10 cellular contexts compared by ENCODE assay signal in genomic region chr2:113979172-113980128, GRCh38.
A peak's percentile ranks its signal among the peaks of the same experiment; 100 is the strongest.
DNase-seq lines count a peak whose midpoint lies in the region; ATAC-seq and TF ChIP-seq lines count a peak whose summit lies in the region.
"Had no signal": no experiment of that assay in that cellular context is flagged by ENCODE, and none has a peak within 500 bp of the region (broad histone marks: within the 10 kb centered on the region; RNA-seq: fewer than 3 reads in every experiment).

No MANE protein-coding gene starts in this region.

- no peak for TF ChIP-seq POLR2A in GM18505 (IDR thresholded peaks at IDR 0.05; ENCODE audit: borderline replicate concordance, extremely low read depth, insufficient read depth, insufficient read length)

- H3K9me3 ChIP-seq in lung (ENCODE audit: control insufficient read depth in 2 of 2, insufficient read depth in 1 of 2, low read length in 1 of 2) (peaks cover 0 to 3% of the 10 kb centered on the region in 2 donors), upper lobe of right lung (no peaks in the 10 kb centered on the region)
- H3K9me3 ChIP-seq: uterus had no signal

- H3K4me3 ChIP-seq in lung (no peak overlapping the region), upper lobe of right lung (no peak overlapping the region)
- H3K4me3 ChIP-seq: uterus had no signal

- CTCF ChIA-PET in activated naive CD4-positive, alpha-beta T cell treated with anti-CD3 and anti-CD28 coated beads, Interleukin-2, amount 10 ng/mL, durations not matched to agents 7 days and 5 days (lab: Charles Lee) = interaction anchor here (0.6 to 4.6 kb wide), 12 partner anchors 10 to 262 kb away, joined by 3 to 21 read pairs (median 3); no protein-coding TSS in a partner anchor

- H3K27me3 ChIP-seq in lung (ENCODE audit: control insufficient read depth, insufficient read depth) = no peaks in the 10 kb centered on the region
- H3K27me3 ChIP-seq in upper lobe of right lung = no peaks in the 10 kb centered on the region
- H3K27me3 ChIP-seq: BLaER1 treated with 17β-estradiol and CSF1 and Interleukin-3, amounts not matched to agents 10 nM and 100 nM; uterus had no signal

- no peaks in the 10 kb centered on the region for H3K36me3 ChIP-seq in lung (ENCODE audit: control insufficient read depth in 2 of 2, insufficient read depth in 2 of 2, low read length in 2 of 2)
- peaks cover 7% of the 10 kb centered on the region for H3K36me3 ChIP-seq in upper lobe of right lung
- H3K36me3 ChIP-seq: uterus had no signal

- DNase-seq in Right ventricle myocardium superior (peak; percentile 40), cardiac septum (ENCODE audit: low spot score) (no peak), lung (ENCODE audit: low spot score) (no peak), upper lobe of right lung (no peak), middle frontal gyrus (ENCODE audit: extremely low spot score, low spot score) (no peak), left lobe of liver (ENCODE audit: low spot score) (no peak)
- peak; percentile 73 for DNase-seq in activated naive CD4-positive, alpha-beta T cell treated with anti-CD3 and anti-CD28 coated beads, Interleukin-2, amount 10 ng/mL, durations not matched to agents 7 days and 5 days

- H3K27ac ChIP-seq in lung (ENCODE audit: low read depth in 1 of 2, low read length in 1 of 2) (no peak overlapping the region), upper lobe of right lung (no peak overlapping the region)
- H3K27ac ChIP-seq: BLaER1 treated with 17β-estradiol and CSF1 and Interleukin-3, amounts not matched to agents 10 nM and 100 nM; uterus had no signal

- no peak for ATAC-seq in Right ventricle myocardium superior (ENCODE audit: poor library complexity)
- ATAC-seq in lung (ENCODE audit: insufficient read depth, low FRiP score) = no peak
- no peak for ATAC-seq in upper lobe of right lung
- no peak for ATAC-seq in GM18505 (IDR thresholded peaks at IDR 0.05; ENCODE audit: unreplicated experiment)
- no peak for ATAC-seq in left lobe of liver

- peaks cover 15% of the 10 kb centered on the region for H3K4me1 Mint-ChIP-seq in activated naive CD4-positive, alpha-beta T cell treated with anti-CD3 and anti-CD28 coated beads, Interleukin-2, amount 10 ng/mL, durations not matched to agents 7 days and 5 days

- no peak overlapping the region for H3K4me3 Mint-ChIP-seq in activated naive CD4-positive, alpha-beta T cell treated with anti-CD3 and anti-CD28 coated beads, Interleukin-2, amount 10 ng/mL, durations not matched to agents 7 days and 5 days

- H3K27me3 Mint-ChIP-seq in activated naive CD4-positive, alpha-beta T cell treated with anti-CD3 and anti-CD28 coated beads, Interleukin-2, amount 10 ng/mL, durations not matched to agents 7 days and 5 days = no peaks in the 10 kb centered on the region

- TF ChIP-seq CTCF in lung (IDR thresholded peaks at IDR 0.05; ENCODE audit: control extremely low read depth, extremely low read depth) (peak; percentile 4), upper lobe of right lung (IDR thresholded peaks at IDR 0.05) (peak; percentile 57)

- intact Hi-C loops in Right ventricle myocardium superior (cut with DNase I) = no loop called here
- intact Hi-C loops in cardiac septum (cut with DNase I) = loop anchor here (2.0 kb wide), 1 partner anchor 563 kb away; no protein-coding TSS in a partner anchor
- intact Hi-C loops in upper lobe of right lung (cut with DNase I) = no loop called here

- no peak overlapping the region for H3K27ac Mint-ChIP-seq in activated naive CD4-positive, alpha-beta T cell treated with anti-CD3 and anti-CD28 coated beads, Interleukin-2, amount 10 ng/mL, durations not matched to agents 7 days and 5 days

- H3K4me1 ChIP-seq in lung (ENCODE audit: control insufficient read depth in 2 of 2, insufficient read depth in 2 of 2, low read length in 2 of 2) (peaks cover 0 to 2% of the 10 kb centered on the region in 2 donors), upper lobe of right lung (no peaks in the 10 kb centered on the region)
- H3K4me1 ChIP-seq: uterus had no signal

- 68 to 69% methylated on average over 82 to 94 of the region's 94 CpGs for WGBS in lung, 2 donors

- H3K36me3 Mint-ChIP-seq in activated naive CD4-positive, alpha-beta T cell treated with anti-CD3 and anti-CD28 coated beads, Interleukin-2, amount 10 ng/mL, durations not matched to agents 7 days and 5 days = peaks cover 31% of the 10 kb centered on the region

- peaks cover 7% of the 10 kb centered on the region for H3K9me3 Mint-ChIP-seq in activated naive CD4-positive, alpha-beta T cell treated with anti-CD3 and anti-CD28 coated beads, Interleukin-2, amount 10 ng/mL, durations not matched to agents 7 days and 5 days

Comparison
In these comparisons a context has a peak if more than half of its experiments do, and no peak if none do; other contexts are left out.
1. DNase-seq: peak in Right ventricle myocardium superior (single experiment) and activated naive CD4-positive, alpha-beta T cell treated with anti-CD3 and anti-CD28 coated beads, Interleukin-2, amount 10 ng/mL, durations not matched to agents 7 days and 5 days (single experiment); none in cardiac septum (single experiment), lung (single experiment), upper lobe of right lung (single experiment), middle frontal gyrus (single experiment) and left lobe of liver (single experiment).